Comparison of ENCODE assay signal across 10 cellular contexts in genomic region chr1:34884961-34885360, GRCh38. TPM values are rescaled to one million over a fixed set of nuclear protein-coding genes. Genes with fewer than 3 reads are reported as not detected.
DNase-seq lines count a peak whose midpoint lies in the region; ATAC-seq and TF ChIP-seq lines count a peak whose summit lies in the region.
"Had no signal": no experiment of that assay in that cellular context is flagged by ENCODE, and none has a peak within 500 bp of the region (broad histone marks: within the 10 kb centered on the region; RNA-seq: fewer than 3 reads in every experiment).

No MANE protein-coding gene starts in this region.

- no peak overlapping the region for H3K4me3 ChIP-seq in GM12864 (ENCODE audit: low read depth, low read length)
- H3K4me3 ChIP-seq in osteoblast (ENCODE audit: insufficient read depth, low read length) = no peak overlapping the region

- ATAC-seq in effector memory CD8-positive, alpha-beta T cell (replicated peaks) = peak; percentile 9
- ATAC-seq in HG02852 (IDR thresholded peaks at IDR 0.05; ENCODE audit: unreplicated experiment) (no peak), GM18505 (IDR thresholded peaks at IDR 0.05; ENCODE audit: unreplicated experiment) (no peak)

- peaks cover 4 to 5% of the 10 kb centered on the region in 2 donors for H3K4me1 Mint-ChIP-seq in effector memory CD8-positive, alpha-beta T cell (ENCODE audit: low read depth in 2 of 2)

- H3K27me3 Mint-ChIP-seq in effector memory CD8-positive, alpha-beta T cell = peaks cover 53 to 63% of the 10 kb centered on the region in 2 donors

- TF ChIP-seq POLR2A in GM18505 (IDR thresholded peaks at IDR 0.05; ENCODE audit: borderline replicate concordance, extremely low read depth, insufficient read depth, insufficient read length) = no peak

- H3K9me3 ChIP-seq in osteoblast (ENCODE audit: low read depth, low read length) = no peaks in the 10 kb centered on the region

- H3K4me1 ChIP-seq in osteoblast (ENCODE audit: insufficient read depth, low read length) = peaks cover 6% of the 10 kb centered on the region

- H3K79me2 ChIP-seq in osteoblast (ENCODE audit: insufficient read depth, low read length) = no peaks in the 10 kb centered on the region

- H3K27ac ChIP-seq in osteoblast (ENCODE audit: low read depth, low read length) = no peak overlapping the region

- no peaks in the 10 kb centered on the region for H3K36me3 Mint-ChIP-seq in effector memory CD8-positive, alpha-beta T cell (ENCODE audit: insufficient read depth)

- no peak overlapping the region for H3K27ac Mint-ChIP-seq in effector memory CD8-positive, alpha-beta T cell

- no peak overlapping the region for H2AFZ ChIP-seq in osteoblast (ENCODE audit: low read length)

- H3K9me3 Mint-ChIP-seq in effector memory CD8-positive, alpha-beta T cell = no peaks in the 10 kb centered on the region

- no peak for DNase-seq in GM12864 (ENCODE audit: low read depth)
- peak; percentile 32 for DNase-seq in NCI-H510A treated with DMSO at 0.1 percent for 48 hours (lab: John Stamatoyannopoulos, UW)
- DNase-seq in effector memory CD8-positive, alpha-beta T cell = no peak
- no peak for DNase-seq in osteoblast (ENCODE audit: insufficient read length, low spot score, missing footprints)
- DNase-seq in hypothalamus (lab: John Stamatoyannopoulos, UW) = no peak
- DNase-seq in anterior cingulate cortex (lab: John Stamatoyannopoulos, UW) = no peak
- DNase-seq: NCI-H226, occipital lobe had no signal

- H3K4me2 ChIP-seq in osteoblast (ENCODE audit: insufficient read depth, low read length) = peak overlapping the region; percentile 76

- H3K27me3 ChIP-seq in osteoblast (ENCODE audit: insufficient read depth, low read length) = peaks cover 27% of the 10 kb centered on the region

- no peaks in the 10 kb centered on the region for H3K36me3 ChIP-seq in osteoblast (ENCODE audit: insufficient read depth, low read length)

- H4K20me1 ChIP-seq in osteoblast (ENCODE audit: insufficient read depth, low read length) = no peaks in the 10 kb centered on the region

- peak overlapping the region; percentile 72 to 81 for H3K4me3 Mint-ChIP-seq in effector memory CD8-positive, alpha-beta T cell

- TF ChIP-seq CTCF in GM12864 (IDR thresholded peaks at IDR 0.05; ENCODE audit: low read depth, low read length, missing control alignments) (peak; percentile 26), osteoblast (IDR thresholded peaks at IDR 0.05; ENCODE audit: extremely low read depth, low read depth, low read length) (no peak)

RNA-seq across cellular contexts. Expression of gene SMIM12, which starts 25.4 kb away (rescaled TPM):
- 24.2 and 25.3 TPM in 2 replicates for total RNA-seq in osteoblast

RNA-seq across cellular contexts. Expression of gene DLGAP3, which starts 44.5 kb away (rescaled TPM):
- under 0.01 TPM in 1 of 2 replicates, not detected in the other for total RNA-seq in osteoblast
